In the genomic region with DNA sequence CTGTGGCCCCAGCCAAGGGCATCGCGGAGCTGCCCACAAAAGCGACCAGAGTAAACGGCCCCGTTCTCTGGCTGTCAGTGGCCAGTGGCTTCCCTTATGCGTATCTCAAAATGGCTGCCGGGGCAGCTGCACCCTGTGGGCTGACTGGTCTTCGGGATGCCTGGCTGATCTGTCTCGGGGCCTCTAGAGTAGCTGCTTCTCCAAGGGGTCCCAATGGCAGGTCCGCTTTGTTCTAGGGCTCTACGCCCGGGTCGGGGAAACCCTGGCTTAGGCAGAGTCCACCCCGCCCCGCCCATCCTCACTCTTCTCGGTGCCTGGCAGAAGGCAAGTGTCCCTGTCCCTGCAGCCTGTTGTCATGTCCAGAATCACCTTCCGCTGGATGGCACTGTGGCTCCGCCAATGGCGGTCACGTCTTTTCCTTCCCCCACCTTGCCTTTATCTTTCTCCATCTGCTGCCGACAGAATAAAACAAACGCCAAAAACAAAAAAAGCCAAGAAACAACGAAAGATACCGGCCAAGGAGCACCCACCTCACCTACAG, we compare ENCODE assay signal across 8 cellular contexts. TPM values are rescaled to one million over a fixed set of nuclear protein-coding genes. Genes with fewer than 3 reads are reported as not detected.
A peak's percentile ranks its signal among the peaks of the same experiment; 100 is the strongest.
DNase-seq lines count a peak whose midpoint lies in the region; ATAC-seq, FAIRE-seq and TF ChIP-seq lines count a peak whose summit lies in the region.
"Not testable (repeated sequence)": the region's sequence is repeated elsewhere in the genome, so short reads cannot be mapped to it uniquely, and the experiment has no call there.

No MANE protein-coding gene starts in this region.

- H3K4me3 ChIP-seq in GM12878, left lung, upper lobe of right lung: not testable (repeated sequence)

- in situ Hi-C loops in GM12878 (cut with MboI): not testable (repeated sequence)

- not testable (repeated sequence) for H3K36me3 ChIP-seq in GM12878 (ENCODE audit: control insufficient read depth in 2 of 2, insufficient read depth in 2 of 2, low read length in 1 of 2); left lung; upper lobe of right lung

- H3K27me3 ChIP-seq in GM12878 (replicated peaks in 1 of 2; ENCODE audit: control insufficient read depth in 2 of 2, insufficient read depth in 2 of 2, low read length in 1 of 2); left lung; upper lobe of right lung: not testable (repeated sequence)

- H3K79me2 ChIP-seq in GM12878 (ENCODE audit: control insufficient read depth, insufficient read depth, low read length): not testable (repeated sequence)

- ATAC-seq in GM18502 (IDR thresholded peaks at IDR 0.05; ENCODE audit: poor library complexity, unreplicated experiment): peak; percentile 28
- peak; percentile 28 for ATAC-seq in GM18909 (IDR thresholded peaks at IDR 0.05; ENCODE audit: poor library complexity, unreplicated experiment)
- peak; percentile 15 for ATAC-seq in GM21360 (IDR thresholded peaks at IDR 0.05; ENCODE audit: unreplicated experiment)
- ATAC-seq in HG02763 (IDR thresholded peaks at IDR 0.05; ENCODE audit: unreplicated experiment): peak; percentile 17
- ATAC-seq in HG03135 (IDR thresholded peaks at IDR 0.05; ENCODE audit: unreplicated experiment): peak; percentile 31
- ATAC-seq in GM12878: peak; percentile 45
- peak; percentile 75 for ATAC-seq in left lung
- peak; percentile 21 for ATAC-seq in upper lobe of right lung

- not testable (repeated sequence) for FAIRE-seq in GM12878 (lab: Jason Lieb, UNC)

- POLR2A ChIA-PET in GM12878 (lab: Charles Lee): not testable (repeated sequence)

- intact Hi-C loops in GM12878 (cut with micrococcal nuclease; ENCODE audit: unreplicated experiment); left lung (cut with DNase I); upper lobe of right lung (cut with DNase I): not testable (repeated sequence)

- H3K9ac ChIP-seq in GM12878 (ENCODE audit: control insufficient read depth, insufficient read depth, low read length): not testable (repeated sequence)

- CTCF ChIA-PET in GM12878 (lab: Yijun Ruan, JAX): not testable (repeated sequence)

- no CpG with 5 or more reads among the region's 24 CpGs for WGBS in GM12878 (ENCODE audit: insufficient coverage, insufficient replicate concordance, low lambda C conversion rate, missing lambda C conversion rate)

- RAD21 ChIA-PET in GM12878 (lab: Charles Lee; ENCODE audit: unreplicated experiment): not testable (repeated sequence)

- TF ChIP-seq EP300 in GM12878 (IDR thresholded peaks at IDR 0.05; ENCODE audit: borderline replicate concordance in 1 of 2, control insufficient read depth in 1 of 2, low read depth in 2 of 2, low read length in 2 of 2): not testable (repeated sequence)

- TF ChIP-seq CTCF in GM12878 (IDR thresholded peaks at IDR 0.05 in 2 of 3, conservative IDR thresholded peaks at IDR 0.05 in 1 of 3; ENCODE audit: control insufficient read depth in 2 of 3, extremely low read depth in 1 of 3, insufficient read depth in 1 of 3, low read depth in 3 of 3, low read length in 3 of 3); left lung (IDR thresholded peaks at IDR 0.05); upper lobe of right lung (IDR thresholded peaks at IDR 0.05): not testable (repeated sequence)

- not testable (repeated sequence) for H3K9me3 ChIP-seq in GM12878 (replicated peaks; ENCODE audit: control insufficient read depth, insufficient read depth, low read length); left lung; upper lobe of right lung

- TF ChIP-seq POLR2A in GM12878 (IDR thresholded peaks at IDR 0.05; ENCODE audit: low read depth, low read length): not testable (repeated sequence)

- not testable (repeated sequence) for H3K4me2 ChIP-seq in GM12878 (ENCODE audit: control insufficient read depth, insufficient read depth)

- not testable (repeated sequence) for TF ChIP-seq RAD21 in GM12878 (IDR thresholded peaks at IDR 0.05; ENCODE audit: insufficient read depth, low read depth, low read length)

- H3K4me1 ChIP-seq in GM12878 (ENCODE audit: control insufficient read depth, insufficient read depth, low read length): peaks cover 20% of the 10 kb centered on the region
- peaks cover 10 to 15% of the 10 kb centered on the region in 2 donors for H3K4me1 ChIP-seq in left lung
- H3K4me1 ChIP-seq in upper lobe of right lung: not testable (repeated sequence)

- BruUV-seq in GM12878 (replicated peaks; lab: Mats Ljungman, UMichigan): not testable (repeated sequence)

- SMC1A ChIA-PET in GM12878 (lab: Charles Lee; ENCODE audit: uncharacterized antibody, unreplicated experiment): not testable (repeated sequence)

- not testable (repeated sequence) for H3K27ac ChIP-seq in GM12878 (ENCODE audit: control insufficient read depth, insufficient read depth); left lung; upper lobe of right lung

- H2AFZ ChIP-seq in GM12878 (ENCODE audit: control insufficient read depth, low read depth, low read length): not testable (repeated sequence)

- DNase-seq in GM12878 (ENCODE audit: low read depth, low spot score); left lung; upper lobe of right lung: not testable (repeated sequence)

- not testable (repeated sequence) for H4K20me1 ChIP-seq in GM12878 (ENCODE audit: control insufficient read depth, insufficient read depth)

RNA-seq across cellular contexts. Expression of a gene that starts 39.1 kb away (rescaled TPM):
- total RNA-seq in GM12878 (2013; cell fraction: nucleolus; rRNA removed): 11.0 and 16.2 TPM in 2 replicates
- total RNA-seq in GM12878 (2014; rRNA removed): 7.8 and 10.8 TPM in 2 replicates
- 10.9 and 12.8 TPM in 2 replicates for total RNA-seq in GM12878 (2014; rRNA removed; fragmentation: Illumina TruSeq; extraction: Trizol)
- 40.7 and 41.9 TPM in 2 replicates for total RNA-seq in GM12878 (2021)
- 24.2 TPM for polyA plus RNA-seq in GM12878 (2011; ENCODE audit: low read depth)
- 32.1 and 33.6 TPM in 2 replicates for polyA plus RNA-seq in GM12878 (2011; rRNA removed)
- polyA plus RNA-seq in GM12878 (2011; cell fraction: cytosol; rRNA removed): 42.9 and 44.8 TPM in 2 replicates
- 26.5 and 27.1 TPM in 2 replicates for polyA plus RNA-seq in GM12878 (2011; cell fraction: nucleus; rRNA removed)
- 33.3 and 41.9 TPM in 2 replicates for polyA plus RNA-seq in GM12878 (2012)
- polyA plus RNA-seq in GM12878 (2014; fragmentation: Illumina TruSeq; extraction: Trizol): 56.4 and 82.3 TPM in 2 replicates
- polyA plus RNA-seq in GM12878 (2014; fragmentation: Nextera tagmentation; extraction: Ambion mirVana): 100 to 1,000 TPM; 113 to 115 TPM
- 29.0 and 37.3 TPM in 2 replicates for polyA plus RNA-seq in GM12878 (2014; rRNA removed)
- 100 to 1,000 TPM; 108 to 122 TPM for polyA plus RNA-seq in GM12878 (2016; fragmentation: Nextera tagmentation; extraction: Ambion mirVana)
- 12.5 and 14.9 TPM in 2 replicates for polyA minus RNA-seq in GM12878 (2011; rRNA and poly(A)+ RNA removed)
- polyA minus RNA-seq in GM12878 (2011; cell fraction: cytosol; rRNA and poly(A)+ RNA removed): 13.2 and 19.8 TPM in 2 replicates
- polyA minus RNA-seq in GM12878 (2011; cell fraction: nucleus; rRNA and poly(A)+ RNA removed): 17.5 and 20.1 TPM in 2 replicates
- 10 to 100 TPM; 39.5 to 47.2 TPM for total RNA-seq in left lung
- total RNA-seq in upper lobe of right lung: 30.7 TPM

Comparison
In these comparisons a context has a peak if more than half of its experiments do, and no peak if none do; other contexts are left out.
1. ATAC-seq: peak in every context shown above with its lines; median percentile 75 in left lung; 45 in GM12878; 31 in HG03135; 28 in GM18502; 28 in GM18909; 21 in upper lobe of right lung; 17 in HG02763; 15 in GM21360.